Comparison of ENCODE assay signal across 9 cellular contexts in genomic region chr3:159964166-159964973, GRCh38. TPM values are rescaled to one million over a fixed set of nuclear protein-coding genes. Genes with fewer than 3 reads are reported as not detected.
DNase-seq lines count a peak whose midpoint lies in the region; ATAC-seq, FAIRE-seq and TF ChIP-seq lines count a peak whose summit lies in the region.
"Had no signal": no experiment of that assay in that cellular context is flagged by ENCODE, and none has a peak within 500 bp of the region (broad histone marks: within the 10 kb centered on the region; RNA-seq: fewer than 3 reads in every experiment).

No MANE protein-coding gene starts in this region.

- no peaks in the 10 kb centered on the region for H3K36me3 ChIP-seq in upper lobe of left lung

- FAIRE-seq in urothelium cell line (lab: Jason Lieb, UNC), result no peak

- intact Hi-C loops in sciatic nerve (cut with DNase I), result no loop called here

- H3K27me3 ChIP-seq in upper lobe of left lung, result no peaks in the 10 kb centered on the region

- H3K27ac Mint-ChIP-seq in activated T-cell treated with anti-CD3 and anti-CD28 coated beads, Interleukin-2, amount 50 U/mL, for 72 hours, result no peak overlapping the region

- H3K4me3 Mint-ChIP-seq in activated T-cell treated with anti-CD3 and anti-CD28 coated beads, Interleukin-2, amount 50 U/mL, for 72 hours, result peak overlapping the region in 1 of 2 donors; percentile 8

- H3K27ac ChIP-seq in upper lobe of left lung, result no peak overlapping the region
- H3K27ac ChIP-seq: C4-2B had no signal

- DNase-seq in activated T-cell treated with anti-CD3 and anti-CD28 coated beads, Interleukin-2, amount 50 U/mL, for 72 hours, result no peak
- DNase-seq in activated T-cell treated with anti-CD3 and anti-CD28 coated beads, Interleukin-2, amount 50 U/mL, for 1 hour, result no peak
- DNase-seq in urothelium cell line (ENCODE audit: low spot score) (peak; percentile 23), NCI-H146 treated with DMSO at 0.1 percent for 48 hours (lab: John Stamatoyannopoulos, UW; ENCODE audit: unreplicated experiment) (no peak), sciatic nerve (ENCODE audit: low spot score) (no peak), upper lobe of left lung (no peak)

- no peaks in the 10 kb centered on the region for H3K4me1 ChIP-seq in upper lobe of left lung

- ATAC-seq in activated T-cell treated with anti-CD3 and anti-CD28 coated beads, Interleukin-2, amount 50 U/mL, for 72 hours (replicated peaks in 1 of 2), result peak; percentile 70 to 87
- ATAC-seq in HG02943 (IDR thresholded peaks at IDR 0.05; ENCODE audit: low read depth, unreplicated experiment) (peak; percentile 100), SK-N-SH treated with all-trans-retinoic acid at 6 μM for 48 hours (peak; percentile 96), sciatic nerve (no peak), upper lobe of left lung (ENCODE audit: low FRiP score in 2 of 2) (no peak)

- no peak for TF ChIP-seq CTCF in upper lobe of left lung (IDR thresholded peaks at IDR 0.05)

- no peak for TF ChIP-seq EP300 in upper lobe of left lung (IDR thresholded peaks at IDR 0.05)

- peaks cover 14% of the 10 kb centered on the region for H3K27me3 Mint-ChIP-seq in activated T-cell treated with anti-CD3 and anti-CD28 coated beads, Interleukin-2, amount 50 U/mL, for 72 hours (ENCODE audit: low read depth)

- no peaks in the 10 kb centered on the region for H3K9me3 Mint-ChIP-seq in activated T-cell treated with anti-CD3 and anti-CD28 coated beads, Interleukin-2, amount 50 U/mL, for 72 hours

- no peak for TF ChIP-seq POLR2A in upper lobe of left lung (IDR thresholded peaks at IDR 0.05)

- H3K36me3 Mint-ChIP-seq in activated T-cell treated with anti-CD3 and anti-CD28 coated beads, Interleukin-2, amount 50 U/mL, for 72 hours (ENCODE audit: insufficient read depth in 2 of 2), result no peaks in the 10 kb centered on the region

- no peak overlapping the region for H3K4me3 ChIP-seq in upper lobe of left lung

- 76 to 78% methylated on average over 7 of the region's 7 CpGs for WGBS in upper lobe of left lung, 2 donors

- no peaks in the 10 kb centered on the region for H3K9me3 ChIP-seq in upper lobe of left lung

- H3K4me1 Mint-ChIP-seq in activated T-cell treated with anti-CD3 and anti-CD28 coated beads, Interleukin-2, amount 50 U/mL, for 72 hours (ENCODE audit: low read depth), result peaks cover 5% of the 10 kb centered on the region

TF ChIP-seq in SK-N-SH treated with all-trans-retinoic acid at 6 μM for 48 hours, 23 proteins besides CTCF, POLR2A, EP300 and RAD21:
- TF ChIP-seq CSDC2 (CRISPR knock-in tag; IDR thresholded peaks at IDR 0.05) (no peak), ZNF565 (CRISPR knock-in tag; conservative IDR thresholded peaks at IDR 0.05; ENCODE audit: low read depth) (no peak), ZNF70 (CRISPR knock-in tag; IDR thresholded peaks at IDR 0.05) (no peak), PPARA (CRISPR knock-in tag; IDR thresholded peaks at IDR 0.05; ENCODE audit: borderline replicate concordance) (no peak), ESRRG (CRISPR knock-in tag; IDR thresholded peaks at IDR 0.05) (no peak), RARB (CRISPR knock-in tag; IDR thresholded peaks at IDR 0.05) (no peak), ZFP30 (CRISPR knock-in tag; IDR thresholded peaks at IDR 0.05) (no peak)

RNA-seq across cellular contexts. Expression of gene IL12A, which starts 24.3 kb away (rescaled TPM):
- total RNA-seq in activated T-cell treated with anti-CD3 and anti-CD28 coated beads, Interleukin-2, amount 50 U/mL, for 72 hours, result not detected
- 0.53 TPM for total RNA-seq in sciatic nerve
- 1 to 10 TPM in 3 of 6 donors, under 1 TPM in 2, not detected in 1; 0.52 to 7.3 (median 1.2) TPM for total RNA-seq in upper lobe of left lung

Comparison
In these comparisons a context has a peak if more than half of its experiments do, and no peak if none do; other contexts are left out.
1. ATAC-seq: peak in activated T-cell treated with anti-CD3 and anti-CD28 coated beads, Interleukin-2, amount 50 U/mL, for 72 hours (2 of 2), HG02943 (single experiment) and SK-N-SH treated with all-trans-retinoic acid at 6 μM for 48 hours (single experiment); none in sciatic nerve (single experiment) and upper lobe of left lung (0 of 2).